23 cellular contexts compared by ENCODE assay signal in the genomic region with DNA sequence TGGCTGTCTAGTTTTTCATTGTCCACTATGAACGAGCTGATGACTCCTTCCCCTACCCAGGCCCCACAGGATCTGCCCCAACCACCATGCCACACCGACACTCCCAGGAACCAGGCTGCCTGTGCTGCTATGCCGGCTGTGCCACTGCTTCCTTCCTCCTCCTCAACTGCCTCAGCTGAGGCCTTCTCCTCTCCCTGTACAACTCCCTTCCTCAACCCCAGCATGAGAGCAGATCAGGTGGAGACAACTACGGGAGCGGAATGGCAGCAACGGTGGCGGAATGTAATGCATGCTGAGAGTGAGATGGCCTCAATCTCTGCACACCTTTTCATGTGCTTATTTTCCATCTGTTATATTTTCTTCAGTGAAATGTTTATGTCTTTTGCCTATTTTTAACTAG.
"Had no signal": no experiment of that assay in that cellular context is flagged by ENCODE, and none has a peak within 500 bp of the region (broad histone marks: within the 10 kb centered on the region; RNA-seq: fewer than 3 reads in every experiment).

No MANE protein-coding gene starts in this region.

- H3K27ac ChIP-seq: colonic mucosa, coronary artery, dorsolateral prefrontal cortex, epithelial cell of prostate, esophagus muscularis mucosa, esophagus squamous epithelium, foreskin keratinocyte, gastrocnemius medialis, gastroesophageal sphincter, heart left ventricle, heart right ventricle had no signal

- H3K27me3 ChIP-seq: colonic mucosa, esophagus muscularis mucosa, esophagus squamous epithelium, foreskin keratinocyte, gastrocnemius medialis, gastroesophageal sphincter, heart left ventricle, heart right ventricle had no signal

- H3K9me3 ChIP-seq: colonic mucosa, esophagus muscularis mucosa, gastrocnemius medialis had no signal

- H3K36me3 ChIP-seq: colonic mucosa, esophagus muscularis mucosa, esophagus squamous epithelium, gastrocnemius medialis, gastroesophageal sphincter, heart left ventricle, heart right ventricle had no signal

- DNase-seq: colonic mucosa; cortex of kidney; dermis blood vessel endothelial cell; dorsolateral prefrontal cortex; effector CD4-positive, alpha-beta T cell; effector CD8-positive, alpha-beta T cell; effector memory CD4-positive, alpha-beta T cell; effector memory CD8-positive, alpha-beta T cell; endodermal cell; erythroblast; esophagus squamous epithelium; foreskin fibroblast; foreskin keratinocyte; foreskin melanocyte; gastrocnemius medialis; glutamatergic neuron; head of caudate nucleus; heart left ventricle; heart right ventricle had no signal

- H3K4me1 ChIP-seq: colonic mucosa, esophagus muscularis mucosa, esophagus squamous epithelium, foreskin keratinocyte, gastrocnemius medialis, gastroesophageal sphincter, heart left ventricle, heart right ventricle had no signal

- H3K4me3 ChIP-seq: colonic mucosa, coronary artery, dorsolateral prefrontal cortex, esophagus muscularis mucosa, esophagus squamous epithelium, gastrocnemius medialis, gastroesophageal sphincter, heart left ventricle, heart right ventricle had no signal
